In genomic region chr20:14631011-14631410, GRCh38 we compare ENCODE assay signal across 23 cellular contexts.
DNase-seq lines count a peak whose midpoint lies in the region; ATAC-seq, FAIRE-seq and TF ChIP-seq lines count a peak whose summit lies in the region.
"Had no signal": no experiment of that assay in that cellular context is flagged by ENCODE, and none has a peak within 500 bp of the region (broad histone marks: within the 10 kb centered on the region; RNA-seq: fewer than 3 reads in every experiment).

No MANE protein-coding gene starts in this region.

- POLR2A ChIA-PET in HepG2 (lab: Yijun Ruan, JAX), result no interaction called here
- POLR2A ChIA-PET in CD4-positive, alpha-beta memory T cell (lab: Charles Lee; ENCODE audit: partially characterized antibody), result no interaction called here

- BruUV-seq in HepG2 (replicated peaks; lab: Mats Ljungman, UMichigan), result no TSS peak

- no peak overlapping the region for H3K4me3 Mint-ChIP-seq in CD4-positive, alpha-beta memory T cell
- H3K4me3 Mint-ChIP-seq: B cell; CD4-positive, CD25-positive, alpha-beta regulatory T cell; CD8-positive, alpha-beta memory T cell; GM23338; HFFc6 had no signal

- H3K4me1 Mint-ChIP-seq in CD4-positive, alpha-beta memory T cell, result no peaks in the 10 kb centered on the region
- H3K4me1 Mint-ChIP-seq: B cell; CD4-positive, CD25-positive, alpha-beta regulatory T cell; CD8-positive, alpha-beta memory T cell had no signal

- DNase-seq in HepG2 (ENCODE audit: low spot score), result no peak
- DNase-seq in right lobe of liver, result no peak
- DNase-seq in left lobe of liver (ENCODE audit: low spot score), result no peak
- peak; percentile 76 for DNase-seq in small intestine
- DNase-seq in CD4-positive, alpha-beta memory T cell, result no peak
- DNase-seq in SK-N-DZ (ENCODE audit: low spot score), result no peak
- DNase-seq: CD4-positive, CD25-positive, alpha-beta regulatory T cell; CD8-positive, alpha-beta memory T cell; DMS53; DMS79 treated with DMSO at 0.1 percent for 48 hours; GF-D8; HFFc6 had no signal

- no peaks in the 10 kb centered on the region for H3K36me3 Mint-ChIP-seq in CD4-positive, alpha-beta memory T cell
- H3K36me3 Mint-ChIP-seq: CD4-positive, CD25-positive, alpha-beta regulatory T cell; CD8-positive, alpha-beta memory T cell had no signal

- no peak overlapping the region for H3K27ac Mint-ChIP-seq in CD4-positive, alpha-beta memory T cell
- H3K27ac Mint-ChIP-seq: B cell; CD4-positive, CD25-positive, alpha-beta regulatory T cell; CD8-positive, alpha-beta memory T cell; GM23338; HFFc6 had no signal

- FAIRE-seq in HepG2 (lab: Jason Lieb, UNC) (no peak), small intestine (lab: Jason Lieb, UNC) (no peak)
- FAIRE-seq: A204.1, D721Med, GM12891, GM18507, H54 had no signal

- H3K27ac ChIP-seq in HepG2 (ENCODE audit: extremely low read length, insufficient read depth, low read length), result no peak overlapping the region
- no peak overlapping the region for H3K27ac ChIP-seq in right lobe of liver
- no peak overlapping the region for H3K27ac ChIP-seq in small intestine (ENCODE audit: low read depth in 1 of 2, low read length in 1 of 2)
- no peak overlapping the region for H3K27ac ChIP-seq in CD4-positive, alpha-beta memory T cell (ENCODE audit: low read depth, low read length)
- H3K27ac ChIP-seq: 22Rv1, BLaER1, C4-2B had no signal

- H3K4me3 ChIP-seq in HepG2 (replicated peaks in 1 of 3; ENCODE audit: insufficient read depth in 1 of 3, low read depth in 2 of 3, low read length in 3 of 3) (no peak overlapping the region; a peak in 1 of 6 replicates), right lobe of liver (no peak overlapping the region), small intestine (ENCODE audit: low read depth in 1 of 2, low read length in 2 of 2) (no peak overlapping the region)
- no peak overlapping the region for H3K4me3 ChIP-seq in CD4-positive, alpha-beta memory T cell (ENCODE audit: low read length in 2 of 2)
- H3K4me3 ChIP-seq: BLaER1, GM23338, HAP-1 had no signal

- no peaks in the 10 kb centered on the region for H3K79me2 ChIP-seq in HepG2 (ENCODE audit: insufficient read depth, low read length)

- no peak overlapping the region for H3K9ac ChIP-seq in HepG2 (ENCODE audit: insufficient read depth, low read depth, low read length)
- H3K9ac ChIP-seq: BLaER1 had no signal

- no peak for TF ChIP-seq RAD21 in HepG2 (CRISPR knock-in tag; IDR thresholded peaks at IDR 0.05)

- H3K27me3 ChIP-seq in HepG2 (ENCODE audit: control insufficient read depth in 1 of 2, insufficient read depth in 2 of 2, low read length in 2 of 2) (no peaks in the 10 kb centered on the region), right lobe of liver (no peaks in the 10 kb centered on the region), small intestine (ENCODE audit: control insufficient read depth in 2 of 2, insufficient read depth in 2 of 2, low read length in 2 of 2) (no peaks in the 10 kb centered on the region)
- H3K27me3 ChIP-seq in CD4-positive, alpha-beta memory T cell (ENCODE audit: insufficient read depth, low read length), result no peaks in the 10 kb centered on the region
- H3K27me3 ChIP-seq: BLaER1 had no signal

- H4K20me1 ChIP-seq in HepG2 (ENCODE audit: insufficient read depth, low read length), result no peaks in the 10 kb centered on the region
- H4K20me1 ChIP-seq: BLaER1 had no signal

- no peak for TF ChIP-seq POLR2A in HepG2 (IDR thresholded peaks at IDR 0.05; ENCODE audit: insufficient read depth in 1 of 2, low read depth in 2 of 2, low read length in 2 of 2)
- no peak for TF ChIP-seq POLR2A in right lobe of liver (IDR thresholded peaks at IDR 0.05)

- no peaks in the 10 kb centered on the region for H3K27me3 Mint-ChIP-seq in CD4-positive, alpha-beta memory T cell
- H3K27me3 Mint-ChIP-seq: CD4-positive, CD25-positive, alpha-beta regulatory T cell; CD8-positive, alpha-beta memory T cell had no signal

- no peak overlapping the region for H2AFZ ChIP-seq in HepG2 (ENCODE audit: low read length)
- H2AFZ ChIP-seq: GM23338 had no signal

- CTCF ChIA-PET in HepG2 (lab: Yijun Ruan, JAX; ENCODE audit: low intra/inter-chr PET ratio, low total read pairs), result no interaction called here
- CTCF ChIA-PET in CD4-positive, alpha-beta memory T cell (lab: Charles Lee; ENCODE audit: partially characterized antibody), result no interaction called here

- peaks cover 1 to 25% (median 14%) of the 10 kb centered on the region in 8 donors for H3K9me3 Mint-ChIP-seq in CD4-positive, alpha-beta memory T cell
- H3K9me3 Mint-ChIP-seq: GM23338 had no signal

- TF ChIP-seq EP300 in HepG2 (IDR thresholded peaks at IDR 0.05; ENCODE audit: low read depth in 2 of 2, low read length in 2 of 2), result no peak
- TF ChIP-seq EP300 in HepG2 (CRISPR knock-in tag; IDR thresholded peaks at IDR 0.05; ENCODE audit: borderline replicate concordance), result no peak

- peaks cover 12% of the 10 kb centered on the region; the same call in 1 of the 2 replicates for H3K9me3 ChIP-seq in HepG2 (ENCODE audit: low read length)
- no peaks in the 10 kb centered on the region for H3K9me3 ChIP-seq in right lobe of liver
- no peaks in the 10 kb centered on the region for H3K9me3 ChIP-seq in small intestine (ENCODE audit: control insufficient read depth, low read depth)
- no peaks in the 10 kb centered on the region for H3K9me3 ChIP-seq in CD4-positive, alpha-beta memory T cell (ENCODE audit: control insufficient read depth in 1 of 2, low read length in 2 of 2)
- H3K9me3 ChIP-seq: BLaER1, HAP-1 had no signal

- intact Hi-C loops in HepG2 (cut with micrococcal nuclease; ENCODE audit: unreplicated experiment), result no loop called here
- intact Hi-C loops in right lobe of liver (cut with DNase I), result no loop called here
- intact Hi-C loops in CD4-positive, alpha-beta memory T cell (cut with micrococcal nuclease), result no loop called here

- no peak for TF ChIP-seq CTCF in HepG2 (CRISPR knock-in tag; IDR thresholded peaks at IDR 0.05)
- TF ChIP-seq CTCF in right lobe of liver (IDR thresholded peaks at IDR 0.05), result no peak

- no peak overlapping the region for H3K4me2 ChIP-seq in HepG2 (ENCODE audit: low read depth, low read length)
- H3K4me2 ChIP-seq: BLaER1, GM23338 had no signal

- ATAC-seq in HepG2 (no peak), right lobe of liver (no peak), left lobe of liver (peak; percentile 43)
- ATAC-seq: GM23338 had no signal

- WGBS in HepG2 (ENCODE audit: low lambda C conversion rate), result 44% methylated on average over 4 of the region's 4 CpGs
- WGBS in right lobe of liver (ENCODE audit: insufficient coverage, low coverage, low lambda C conversion rate, missing lambda C conversion rate), result 47% methylated on average over 4 of the region's 4 CpGs
- WGBS in small intestine, 3 donors, result 27 to 66% (median 39%) methylated on average over 4 of the region's 4 CpGs

- H3K36me3 ChIP-seq in HepG2 (replicated peaks in 1 of 2; ENCODE audit: control insufficient read depth in 1 of 2, insufficient read depth in 2 of 2, low read length in 2 of 2) (no peaks in the 10 kb centered on the region), right lobe of liver (no peaks in the 10 kb centered on the region), small intestine (ENCODE audit: control insufficient read depth in 2 of 2, insufficient read depth in 2 of 2, low read length in 2 of 2) (no peaks in the 10 kb centered on the region)
- no peaks in the 10 kb centered on the region for H3K36me3 ChIP-seq in CD4-positive, alpha-beta memory T cell (ENCODE audit: insufficient read depth, low read length)
- H3K36me3 ChIP-seq: BLaER1, HAP-1 had no signal

- no peaks in the 10 kb centered on the region for H3K4me1 ChIP-seq in HepG2 (ENCODE audit: insufficient read depth, low read length)
- H3K4me1 ChIP-seq in right lobe of liver, result no peaks in the 10 kb centered on the region
- H3K4me1 ChIP-seq in small intestine (ENCODE audit: control insufficient read depth in 2 of 2, insufficient read depth in 1 of 2, low read depth in 1 of 2, low read length in 1 of 2), result no peaks in the 10 kb centered on the region
- H3K4me1 ChIP-seq in CD4-positive, alpha-beta memory T cell (ENCODE audit: insufficient read depth, low read length), result no peaks in the 10 kb centered on the region
- H3K4me1 ChIP-seq: HAP-1 had no signal

- in situ Hi-C loops in HepG2 (cut with HindIII; ENCODE audit: extremely low pct_ligation_motif_present, low pct_unique_long_range_greater_than_20kb), result no loop called here

TF ChIP-seq in HepG2, 621 proteins besides CTCF, POLR2A, EP300 and RAD21:
- TF ChIP-seq ZNF790 (CRISPR knock-in tag; IDR thresholded peaks at IDR 0.05; ENCODE audit: borderline replicate concordance), result no peak
- TF ChIP-seq ZFX (CRISPR knock-in tag; IDR thresholded peaks at IDR 0.05; ENCODE audit: low read depth), result no peak
- TF ChIP-seq NFYC (CRISPR knock-in tag; IDR thresholded peaks at IDR 0.05), result 0 out of 2 replicates have a peak, but pooled peaks have one; percentile 21
- TF ChIP-seq PRDM10 (CRISPR knock-in tag; IDR thresholded peaks at IDR 0.05; ENCODE audit: low read depth), result no peak
